Comparison of ENCODE assay signal across 18 cellular contexts in genomic region chr6:107187630-107188029, GRCh38.
DNase-seq lines count a peak whose midpoint lies in the region; ATAC-seq, FAIRE-seq and TF ChIP-seq lines count a peak whose summit lies in the region.
"Had no signal": no experiment of that assay in that cellular context is flagged by ENCODE, and none has a peak within 500 bp of the region (broad histone marks: within the 10 kb centered on the region; RNA-seq: fewer than 3 reads in every experiment).

No MANE protein-coding gene starts in this region.

- no peak overlapping the region for H3K9ac ChIP-seq in HepG2 (ENCODE audit: insufficient read depth, low read depth, low read length)

- no peaks in the 10 kb centered on the region for H3K79me2 ChIP-seq in HepG2 (ENCODE audit: insufficient read depth, low read length)

- H3K4me1 ChIP-seq in HepG2 (ENCODE audit: insufficient read depth, low read length) (no peaks in the 10 kb centered on the region), right lobe of liver (no peaks in the 10 kb centered on the region)
- H3K4me1 ChIP-seq: A549 had no signal

- TF ChIP-seq EP300 in HepG2 (IDR thresholded peaks at IDR 0.05; ENCODE audit: low read depth in 2 of 2, low read length in 2 of 2) (no peak), HepG2 (CRISPR knock-in tag; IDR thresholded peaks at IDR 0.05; ENCODE audit: borderline replicate concordance) (no peak)

- 96% methylated on average over 6 of the region's 6 CpGs for WGBS in HepG2 (ENCODE audit: low lambda C conversion rate)
- 93% methylated on average over 6 of the region's 6 CpGs for WGBS in right lobe of liver (ENCODE audit: insufficient coverage, low coverage, low lambda C conversion rate, missing lambda C conversion rate)

- no peaks in the 10 kb centered on the region for H4K20me1 ChIP-seq in HepG2 (ENCODE audit: insufficient read depth, low read length)

- CTCF ChIA-PET in HepG2 (lab: Yijun Ruan, JAX; ENCODE audit: low intra/inter-chr PET ratio, low total read pairs): no interaction called here

- H3K4me3 ChIP-seq in HepG2 (replicated peaks in 1 of 3; ENCODE audit: insufficient read depth in 1 of 3, low read depth in 2 of 3, low read length in 3 of 3) (no peak overlapping the region), right lobe of liver (no peak overlapping the region)
- H3K4me3 ChIP-seq: A549 had no signal

- H2AFZ ChIP-seq in HepG2 (ENCODE audit: low read length): no peak overlapping the region

- DNase-seq in NCI-H2029 (lab: John Stamatoyannopoulos, UW): peak; percentile 15
- DNase-seq in NCI-H2029 treated with DMSO at 0.1 percent for 48 hours (lab: John Stamatoyannopoulos, UW): no peak
- DNase-seq in HepG2 (ENCODE audit: low spot score): no peak
- no peak for DNase-seq in right lobe of liver
- DNase-seq in erythroblast (lab: John Stamatoyannopoulos, UW): peak; percentile 19 to 59
- no peak for DNase-seq in NCI-H1092 (lab: John Stamatoyannopoulos, UW)
- DNase-seq: AML-193; CD4-positive, alpha-beta T cell; DMS153; DMS79; GDM1; HCEC 1CT had no signal

- H3K4me2 ChIP-seq in HepG2 (ENCODE audit: low read depth, low read length): no peak overlapping the region
- H3K4me2 ChIP-seq: A549 had no signal

- TF ChIP-seq RAD21 in HepG2 (CRISPR knock-in tag; IDR thresholded peaks at IDR 0.05): no peak

- H3K36me3 ChIP-seq in HepG2 (replicated peaks in 1 of 2; ENCODE audit: control insufficient read depth in 1 of 2, insufficient read depth in 2 of 2, low read length in 2 of 2) (peaks cover 0 to 5% of the 10 kb centered on the region in 2 experiments; a peak in 1 of 5 replicates), right lobe of liver (no peaks in the 10 kb centered on the region)

- no peak for ATAC-seq in HepG2
- no peak for ATAC-seq in right lobe of liver
- no peak for ATAC-seq in HG03521 (IDR thresholded peaks at IDR 0.05; ENCODE audit: unreplicated experiment)
- no peak for ATAC-seq in GM21737 (IDR thresholded peaks at IDR 0.05; ENCODE audit: unreplicated experiment)
- ATAC-seq: A549 had no signal

- no TSS peak for BruUV-seq in HepG2 (replicated peaks; lab: Mats Ljungman, UMichigan)

- TF ChIP-seq CTCF in HepG2 (CRISPR knock-in tag; IDR thresholded peaks at IDR 0.05): no peak
- TF ChIP-seq CTCF in right lobe of liver (IDR thresholded peaks at IDR 0.05): no peak

- no peak overlapping the region for H3K27ac ChIP-seq in HepG2 (ENCODE audit: extremely low read length, insufficient read depth, low read length)
- H3K27ac ChIP-seq in right lobe of liver: no peak overlapping the region
- H3K27ac ChIP-seq: 22Rv1, A549, C4-2B had no signal

- POLR2A ChIA-PET in HepG2 (lab: Yijun Ruan, JAX): no interaction called here

- in situ Hi-C loops in HepG2 (cut with HindIII; ENCODE audit: extremely low pct_ligation_motif_present, low pct_unique_long_range_greater_than_20kb): no loop called here

- H3K27me3 ChIP-seq in HepG2 (ENCODE audit: control insufficient read depth in 1 of 2, insufficient read depth in 2 of 2, low read length in 2 of 2) (no peaks in the 10 kb centered on the region), right lobe of liver (no peaks in the 10 kb centered on the region)

- intact Hi-C loops in HepG2 (cut with micrococcal nuclease; ENCODE audit: unreplicated experiment): no loop called here
- intact Hi-C loops in right lobe of liver (cut with DNase I): no loop called here

- FAIRE-seq in HepG2 (lab: Jason Lieb, UNC): no peak
- FAIRE-seq: A549, HTR-8/SVneo had no signal

- H3K9me3 ChIP-seq in HepG2 (ENCODE audit: low read length): no peaks in the 10 kb centered on the region
- H3K9me3 ChIP-seq in right lobe of liver: no peaks in the 10 kb centered on the region
- H3K9me3 ChIP-seq: A549 had no signal

- TF ChIP-seq POLR2A in HepG2 (IDR thresholded peaks at IDR 0.05; ENCODE audit: insufficient read depth in 1 of 2, low read depth in 2 of 2, low read length in 2 of 2) (no peak), right lobe of liver (IDR thresholded peaks at IDR 0.05) (no peak), erythroblast (IDR thresholded peaks at IDR 0.05; ENCODE audit: low read length) (no peak)

TF ChIP-seq in HepG2, 621 proteins besides CTCF, POLR2A, EP300 and RAD21:
- TF ChIP-seq RNF219 (CRISPR knock-in tag; IDR thresholded peaks at IDR 0.05): no peak
- TF ChIP-seq ATF4 (CRISPR knock-in tag; IDR thresholded peaks at IDR 0.05): peak in 1 of 2 experiments; percentile 60; a peak in 1 of 4 replicates
- 0 out of 2 replicates have a peak, but pooled peaks have one; percentile 9 for TF ChIP-seq CEBPB (IDR thresholded peaks at IDR 0.05; ENCODE audit: borderline replicate concordance, low read depth, low read length)
- no peak for TF ChIP-seq ZNF546 (CRISPR knock-in tag; conservative IDR thresholded peaks at IDR 0.05)

Comparison
In these comparisons a context has a peak if more than half of its experiments do, and no peak if none do; other contexts are left out.
1. DNase-seq: peak in NCI-H2029 (single experiment) and erythroblast (2 of 2); none in NCI-H2029 treated with DMSO at 0.1 percent for 48 hours (single experiment), HepG2 (single experiment), right lobe of liver (0 of 3) and NCI-H1092 (single experiment).